Comparison of ENCODE assay signal across 13 cellular contexts in the genomic region with DNA sequence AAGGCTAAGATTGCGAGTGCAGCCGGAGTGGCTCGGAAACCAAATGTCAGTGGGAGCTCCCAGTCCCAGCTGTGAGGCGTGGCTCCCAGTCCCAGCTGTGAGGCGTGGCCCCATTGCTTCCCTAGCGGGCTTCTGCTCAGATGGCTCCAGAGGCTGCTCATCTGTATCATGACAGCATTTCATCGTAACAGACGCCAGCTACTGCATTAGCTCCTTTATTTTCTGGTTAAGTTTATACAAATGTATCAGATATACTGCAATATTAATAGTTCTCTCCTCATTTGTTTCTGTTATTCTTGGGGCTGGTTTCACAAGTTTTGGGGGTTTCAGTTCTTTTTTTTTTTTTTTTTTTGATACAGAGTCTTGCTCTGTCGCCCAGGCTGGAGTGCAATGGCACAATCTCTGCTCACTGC. TPM values are rescaled to one million over a fixed set of nuclear protein-coding genes. Genes with fewer than 3 reads are reported as not detected.
DNase-seq lines count a peak whose midpoint lies in the region; ATAC-seq and TF ChIP-seq lines count a peak whose summit lies in the region.
"Had no signal": no experiment of that assay in that cellular context is flagged by ENCODE, and none has a peak within 500 bp of the region (broad histone marks: within the 10 kb centered on the region; RNA-seq: fewer than 3 reads in every experiment).

No MANE protein-coding gene starts in this region.

- H3K4me3 ChIP-seq in mammary epithelial cell (replicated peaks in 1 of 3; ENCODE audit: insufficient read depth in 1 of 3, low read depth in 2 of 3, low read length in 3 of 3): no peak overlapping the region
- H3K4me3 ChIP-seq: colonic mucosa had no signal

- no peaks in the 10 kb centered on the region for H4K20me1 ChIP-seq in mammary epithelial cell (ENCODE audit: insufficient read depth, low read length)

- no peaks in the 10 kb centered on the region for H3K4me1 ChIP-seq in mammary epithelial cell (ENCODE audit: insufficient read depth, low read length)
- H3K4me1 ChIP-seq: colonic mucosa had no signal

- no peak overlapping the region for H2AFZ ChIP-seq in mammary epithelial cell (ENCODE audit: low read depth, low read length)

- WGBS in mammary epithelial cell (ENCODE audit: low coverage, missing lambda C conversion rate): 88% methylated on average over 8 of the region's 9 CpGs

- no peaks in the 10 kb centered on the region for H3K9me3 ChIP-seq in mammary epithelial cell (replicated peaks; ENCODE audit: insufficient read depth, low read length)
- H3K9me3 ChIP-seq: colonic mucosa had no signal

- ATAC-seq in GM18868 (IDR thresholded peaks at IDR 0.05; ENCODE audit: unreplicated experiment) (peak; percentile 48), GM21786 (IDR thresholded peaks at IDR 0.05; ENCODE audit: unreplicated experiment) (peak; percentile 64), HG03469 (IDR thresholded peaks at IDR 0.05; ENCODE audit: unreplicated experiment) (peak; percentile 75)

- no peaks in the 10 kb centered on the region for H3K36me3 ChIP-seq in mammary epithelial cell (ENCODE audit: insufficient read depth, low read length)
- H3K36me3 ChIP-seq: colonic mucosa had no signal

- no peaks in the 10 kb centered on the region for H3K79me2 ChIP-seq in mammary epithelial cell (ENCODE audit: insufficient read depth, low read length)

- no peak for TF ChIP-seq CTCF in mammary epithelial cell (conservative IDR thresholded peaks at IDR 0.05 in 1 of 2, IDR thresholded peaks at IDR 0.05 in 1 of 2; ENCODE audit: extremely low read depth in 1 of 2, insufficient read depth in 1 of 2, low read depth in 1 of 2, low read length in 2 of 2)

- in situ Hi-C loops in mammary epithelial cell (cut with MboI; ENCODE audit: low sequenced_read_pairs in 2 of 2): no loop called here

- no peak overlapping the region for H3K27ac ChIP-seq in mammary epithelial cell (ENCODE audit: insufficient read depth, low read depth, low read length)
- H3K27ac ChIP-seq: colonic mucosa had no signal

- H3K9ac ChIP-seq in mammary epithelial cell (ENCODE audit: insufficient read depth, low read length): no peak overlapping the region

- dilution Hi-C loops in mammary epithelial cell (cut with HindIII; ENCODE audit: low sequenced_read_pairs): no loop called here

- no peaks in the 10 kb centered on the region for H3K27me3 ChIP-seq in mammary epithelial cell (ENCODE audit: insufficient read depth, low read length)
- H3K27me3 ChIP-seq: colonic mucosa had no signal

- intact Hi-C loops in mammary epithelial cell (cut with micrococcal nuclease): no loop called here

- H3K4me2 ChIP-seq in mammary epithelial cell (ENCODE audit: insufficient read depth, low read depth, low read length): no peak overlapping the region

- CTCF ChIA-PET in mammary epithelial cell (lab: Charles Lee; ENCODE audit: low non-redundant PET): no interaction called here

- no TSS peak for BruUV-seq in mammary epithelial cell (replicated peaks; lab: Mats Ljungman, UMichigan)

- DNase-seq in mesenteric fat pad (ENCODE audit: low spot score) (peak; percentile 72), RKO (ENCODE audit: low spot score) (no peak), HK-2 (ENCODE audit: unreplicated experiment) (no peak), mammary epithelial cell (no peak), SW 1271 (lab: John Stamatoyannopoulos, UW) (no peak)
- DNase-seq: colonic mucosa; DND-41; stimulated activated naive CD4-positive, alpha-beta T cell had no signal

RNA-seq across cellular contexts. Expression of gene TBXT, which starts 34.7 kb away (rescaled TPM):
- total RNA-seq in mesenteric fat pad: not detected
- not detected for total RNA-seq in mammary epithelial cell
- polyA plus RNA-seq in mammary epithelial cell: not detected
- not detected for polyA minus RNA-seq in mammary epithelial cell
- total RNA-seq: colonic mucosa, IMR-90, renal cortical epithelial cell had no signal
- polyA plus RNA-seq: IMR-90 had no signal
